Comparison of ENCODE assay signal across 15 cellular contexts in the genomic region with DNA sequence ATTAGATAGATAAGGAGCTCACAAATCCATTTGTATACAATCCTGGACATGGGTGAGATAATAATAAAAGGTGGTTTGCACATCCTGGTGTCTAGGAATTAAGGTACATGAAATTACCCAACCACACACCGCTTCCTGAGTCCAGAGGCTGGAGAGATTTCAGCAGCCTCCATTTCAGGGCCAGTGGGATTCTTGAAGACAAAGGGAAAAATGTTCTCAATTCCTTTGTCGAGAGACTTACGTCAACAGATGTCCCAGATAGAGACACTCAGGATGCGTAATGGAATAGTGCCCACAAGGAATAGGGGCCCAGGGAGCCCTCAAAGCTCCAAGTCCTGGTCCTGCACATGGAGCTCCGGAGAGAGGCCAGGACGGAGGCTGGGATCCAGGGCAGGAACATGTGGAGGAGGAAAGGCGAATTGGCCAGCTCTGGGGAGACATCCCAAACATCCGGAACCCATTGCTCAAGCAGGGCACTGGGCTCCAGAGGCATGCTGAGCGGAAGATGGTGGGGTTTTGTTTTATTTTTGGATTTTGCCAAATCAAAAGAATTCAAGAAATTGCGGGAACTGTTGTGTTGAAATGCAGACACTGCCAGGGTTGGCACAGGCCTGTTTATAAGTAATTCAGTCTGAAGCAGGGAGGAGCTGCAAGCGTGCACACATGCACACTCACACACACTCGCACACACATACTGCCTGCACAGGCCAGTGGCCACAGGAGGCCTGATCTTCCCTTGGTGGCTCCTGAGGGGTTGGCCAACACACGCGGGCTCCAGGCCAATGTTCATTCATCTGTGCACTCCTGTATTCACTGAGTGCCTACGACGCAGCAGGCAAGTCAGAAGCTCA.
DNase-seq lines count a peak whose midpoint lies in the region; ATAC-seq and TF ChIP-seq lines count a peak whose summit lies in the region.
"Had no signal": no experiment of that assay in that cellular context is flagged by ENCODE, and none has a peak within 500 bp of the region (broad histone marks: within the 10 kb centered on the region; RNA-seq: fewer than 3 reads in every experiment).

No MANE protein-coding gene starts in this region.

- in situ Hi-C loops in Caki2 (cut with HindIII; ENCODE audit: low pct_unique_long_range_greater_than_20kb, low sequenced_read_pairs) (no loop called here), astrocyte of the cerebellum (cut with HindIII; ENCODE audit: low sequenced_read_pairs) (no loop called here)

- ATAC-seq in GM18873 (IDR thresholded peaks at IDR 0.05; ENCODE audit: low FRiP score, unreplicated experiment) (no peak), HG02870 (IDR thresholded peaks at IDR 0.05; ENCODE audit: unreplicated experiment) (no peak), GM21723 (IDR thresholded peaks at IDR 0.05; ENCODE audit: unreplicated experiment) (no peak)
- ATAC-seq: gastroesophageal sphincter, left ventricle myocardium superior had no signal

- no peak for TF ChIP-seq CTCF in astrocyte of the cerebellum (IDR thresholded peaks at IDR 0.05; ENCODE audit: low read depth, low read length, missing control alignments)

- DNase-seq in Caki2 (ENCODE audit: low read depth) (peak; percentile 70), NCI-H1092 (lab: John Stamatoyannopoulos, UW) (peak; percentile 13), astrocyte of the cerebellum (ENCODE audit: low read depth) (peak; percentile 22), retina (peak; percentile 13)
- DNase-seq: activated CD4-positive, alpha-beta T cell treated with anti-CD3 and anti-CD28 coated beads, Interleukin-2, amount 50 U/mL, for 4 hours; activated naive CD4-positive, alpha-beta T cell treated with anti-CD3 and anti-CD28 coated beads for 36 hours; left ventricle myocardium superior; NCI-H774; RPMI8226; stimulated activated CD4-positive, alpha-beta T cell treated with anti-CD3 and anti-CD28 coated beads, Interleukin-4, amount 100 ng/mL, for 1 hour had no signal

- no peak overlapping the region for H3K4me3 ChIP-seq in astrocyte of the cerebellum (ENCODE audit: low read depth, low read length)
- H3K4me3 ChIP-seq: gastroesophageal sphincter, skin epidermis had no signal

Comparison
In these comparisons a context has a peak if more than half of its experiments do, and no peak if none do; other contexts are left out.
1. DNase-seq: peak in every context shown above with its lines; median percentile 70 in Caki2; 22 in astrocyte of the cerebellum; 13 in NCI-H1092; 13 in retina.